Comparison of ENCODE assay signal across 9 cellular contexts in the genomic region with DNA sequence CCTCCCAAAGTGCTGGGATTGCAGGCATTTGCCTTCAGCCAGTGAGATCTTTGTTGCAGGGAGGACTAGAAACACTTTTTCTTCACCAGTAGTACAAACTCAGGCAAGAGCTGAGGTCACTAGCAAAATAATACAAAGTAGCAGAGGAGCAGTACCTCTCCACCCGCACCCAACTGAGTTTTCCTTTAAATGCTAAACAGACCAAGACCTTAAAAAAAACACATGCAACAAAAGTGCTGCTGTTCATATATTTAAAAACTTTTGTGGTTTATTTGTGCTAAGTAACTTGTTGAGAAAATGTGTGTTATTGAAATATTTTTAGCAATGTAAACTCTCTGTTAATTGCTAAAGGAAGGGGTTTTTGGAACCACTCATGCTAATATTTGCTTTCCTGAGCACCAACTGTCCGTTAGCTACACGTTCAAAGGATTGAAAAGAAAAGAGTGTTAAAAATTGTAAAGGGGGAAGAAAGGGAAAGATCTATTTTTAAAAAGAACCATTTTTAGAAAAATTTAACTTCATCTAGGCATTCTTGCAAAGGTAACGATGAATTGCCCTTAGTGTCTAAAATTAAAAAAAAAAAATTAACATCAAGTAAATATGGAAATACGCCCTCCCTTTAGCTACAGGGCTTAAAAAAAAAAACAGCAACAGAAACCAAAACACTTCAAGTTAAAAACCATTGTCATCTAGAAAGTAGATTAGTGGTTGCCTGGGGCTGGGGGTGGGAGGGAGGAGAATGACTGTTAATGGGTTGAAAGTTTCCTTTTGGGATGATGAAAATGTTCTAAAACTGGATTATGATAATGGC.
DNase-seq lines count a peak whose midpoint lies in the region; ATAC-seq and TF ChIP-seq lines count a peak whose summit lies in the region.
"Had no signal": no experiment of that assay in that cellular context is flagged by ENCODE, and none has a peak within 500 bp of the region (broad histone marks: within the 10 kb centered on the region; RNA-seq: fewer than 3 reads in every experiment).

No MANE protein-coding gene starts in this region.

- no peak overlapping the region for H3K23ac ChIP-seq in trophoblast cell (ENCODE audit: low read length)

- H3K4me3 ChIP-seq in OCI-LY3 (ENCODE audit: low read length) (peak overlapping the region; percentile 19), trophoblast cell (ENCODE audit: low read depth, low read length) (no peak overlapping the region), prostate gland (no peak overlapping the region), gastroesophageal sphincter (no peak overlapping the region)

- DNase-seq in trophoblast cell (no peak), NCI-H2171 treated with DMSO at 0.1 percent for 48 hours (lab: John Stamatoyannopoulos, UW) (no peak), NCI-H526 (lab: John Stamatoyannopoulos, UW) (no peak), prostate gland (ENCODE audit: low spot score) (no peak)

- no peaks in the 10 kb centered on the region for H3K36me3 ChIP-seq in OCI-LY3 (replicated peaks; ENCODE audit: low read depth, low read length)
- H3K36me3 ChIP-seq in trophoblast cell (ENCODE audit: control insufficient read depth in 1 of 2, insufficient read depth in 2 of 2, low read length in 2 of 2) = no peaks in the 10 kb centered on the region
- H3K36me3 ChIP-seq in prostate gland = no peaks in the 10 kb centered on the region
- no peaks in the 10 kb centered on the region for H3K36me3 ChIP-seq in gastroesophageal sphincter

- ATAC-seq in GM18909 (IDR thresholded peaks at IDR 0.05; ENCODE audit: poor library complexity, unreplicated experiment) (peak; percentile 87), HG02763 (IDR thresholded peaks at IDR 0.05; ENCODE audit: unreplicated experiment) (peak; percentile 91), gastroesophageal sphincter (no peak)

- H4K91ac ChIP-seq in trophoblast cell (ENCODE audit: low read depth, low read length) = no peak overlapping the region

- H2BK12ac ChIP-seq in trophoblast cell (ENCODE audit: low read length) = no peak overlapping the region

- H4K12ac ChIP-seq in trophoblast cell (ENCODE audit: low read depth, low read length) = peak overlapping the region; percentile 43

- intact Hi-C loops in prostate gland (cut with DNase I) = no loop called here

- H3K79me2 ChIP-seq in OCI-LY3 (ENCODE audit: low read length) (no peaks in the 10 kb centered on the region), trophoblast cell (ENCODE audit: control insufficient read depth, insufficient read depth, low read length, poor library complexity) (no peaks in the 10 kb centered on the region)

- peak overlapping the region; percentile 47 for H3K4me2 ChIP-seq in OCI-LY3 (ENCODE audit: low read length)
- H3K4me2 ChIP-seq in trophoblast cell (ENCODE audit: low read length) = no peak overlapping the region

- no peak overlapping the region for H2BK120ac ChIP-seq in trophoblast cell (ENCODE audit: insufficient read depth, low read length, poor library complexity)

- H4K8ac ChIP-seq in trophoblast cell (ENCODE audit: low read depth, low read length) = peak overlapping the region; percentile 28

- no peak overlapping the region for H2BK5ac ChIP-seq in trophoblast cell (ENCODE audit: low read depth, low read length, poor library complexity)

- no peaks in the 10 kb centered on the region for H4K20me1 ChIP-seq in OCI-LY3 (ENCODE audit: insufficient read depth, low read length)

- H3K9ac ChIP-seq in OCI-LY3 (ENCODE audit: low read length) = 0 out of 2 replicates have a peak overlapping the region, but pooled peaks have one; percentile 11
- no peak overlapping the region for H3K9ac ChIP-seq in trophoblast cell (ENCODE audit: low read length)

- H2AK5ac ChIP-seq in trophoblast cell (ENCODE audit: low read length) = no peak overlapping the region

- peaks cover 14% of the 10 kb centered on the region for H3K4me1 ChIP-seq in OCI-LY3 (ENCODE audit: low read length)
- no peaks in the 10 kb centered on the region for H3K4me1 ChIP-seq in trophoblast cell (ENCODE audit: control insufficient read depth in 1 of 2, insufficient read depth in 2 of 2, low read length in 2 of 2)
- H3K4me1 ChIP-seq in prostate gland (replicated peaks) = no peaks in the 10 kb centered on the region
- peaks cover 0 to 10% (median 0%) of the 10 kb centered on the region in 3 donors for H3K4me1 ChIP-seq in gastroesophageal sphincter

- no peak overlapping the region for H3K14ac ChIP-seq in trophoblast cell (ENCODE audit: low read length)

- no peak for TF ChIP-seq EP300 in gastroesophageal sphincter (IDR thresholded peaks at IDR 0.05)

- H3K9me3 ChIP-seq in OCI-LY3 (ENCODE audit: insufficient read depth, low read length) (no peaks in the 10 kb centered on the region), trophoblast cell (ENCODE audit: insufficient read depth, low read depth, low read length) (peaks cover 2% of the 10 kb centered on the region), prostate gland (no peaks in the 10 kb centered on the region), gastroesophageal sphincter (no peaks in the 10 kb centered on the region)

- no peaks in the 10 kb centered on the region for H3K27me3 ChIP-seq in OCI-LY3 (ENCODE audit: low read depth, low read length)
- no peaks in the 10 kb centered on the region for H3K27me3 ChIP-seq in trophoblast cell (ENCODE audit: insufficient read depth, low read length)
- H3K27me3 ChIP-seq in prostate gland (replicated peaks; ENCODE audit: insufficient read depth) = no peaks in the 10 kb centered on the region
- H3K27me3 ChIP-seq in gastroesophageal sphincter = no peaks in the 10 kb centered on the region

- WGBS in trophoblast cell (ENCODE audit: extremely low coverage, insufficient coverage, insufficient read length) = no CpG with 5 or more reads among the region's 5 CpGs
- 58% methylated on average over 5 of the region's 5 CpGs for WGBS in prostate gland
- 50 to 88% methylated on average over 5 of the region's 5 CpGs for WGBS in gastroesophageal sphincter (ENCODE audit: low coverage in 1 of 2), 2 donors

- no peak overlapping the region for H3K27ac ChIP-seq in OCI-LY3 (ENCODE audit: low read length)
- no peak overlapping the region for H3K27ac ChIP-seq in trophoblast cell (ENCODE audit: low read depth, low read length)
- H3K27ac ChIP-seq in prostate gland = no peak overlapping the region
- no peak overlapping the region for H3K27ac ChIP-seq in gastroesophageal sphincter
- H3K27ac ChIP-seq: epithelial cell of prostate had no signal

- no peak for TF ChIP-seq POLR2A in prostate gland (IDR thresholded peaks at IDR 0.05)
- TF ChIP-seq POLR2A in gastroesophageal sphincter (IDR thresholded peaks at IDR 0.05) = no peak

- no peaks in the 10 kb centered on the region for H3K79me1 ChIP-seq in trophoblast cell (ENCODE audit: low read length)

- H2AFZ ChIP-seq in OCI-LY3 (ENCODE audit: low read depth, low read length) (peak overlapping the region; percentile 68), trophoblast cell (ENCODE audit: insufficient read depth, low read length, poor library complexity) (no peak overlapping the region)

- no peak for TF ChIP-seq CTCF in OCI-LY3 (IDR thresholded peaks at IDR 0.05; ENCODE audit: low read depth, low read length)
- no peak for TF ChIP-seq CTCF in prostate gland (IDR thresholded peaks at IDR 0.05)
- no peak for TF ChIP-seq CTCF in gastroesophageal sphincter (IDR thresholded peaks at IDR 0.05)

- no peak overlapping the region for H3K18ac ChIP-seq in trophoblast cell (ENCODE audit: low read length)

- H3K4ac ChIP-seq in trophoblast cell (ENCODE audit: low read depth, low read length) = no peak overlapping the region
